In the genomic region with DNA sequence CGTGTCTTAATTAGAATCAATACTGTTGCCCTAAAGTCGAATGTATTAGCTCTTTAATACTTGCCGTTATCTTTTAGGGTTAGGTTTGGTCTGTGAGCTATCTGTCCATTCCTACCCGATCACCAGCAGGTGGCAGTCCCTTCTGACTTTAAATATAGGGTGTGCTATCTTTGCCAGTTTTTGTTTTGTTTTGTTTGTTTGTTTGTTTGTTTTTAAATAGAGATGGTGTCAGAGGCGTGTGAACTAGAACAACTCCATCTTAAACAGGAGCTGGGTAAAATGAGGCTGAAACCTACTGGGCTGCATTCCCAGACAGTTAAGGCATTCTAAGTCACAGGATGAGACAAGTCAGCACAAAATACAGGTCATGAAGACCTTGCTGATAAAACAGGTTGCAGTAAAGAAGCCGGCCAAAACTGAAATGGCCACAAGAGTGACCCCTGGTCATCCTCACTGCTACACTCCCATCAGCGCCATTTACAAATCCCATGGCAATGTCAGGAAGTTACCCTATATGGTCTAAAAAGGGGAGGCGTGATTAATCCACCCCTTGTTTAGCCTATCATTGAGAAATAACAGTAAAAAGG, we compare ENCODE assay signal across 1 cellular context.
TF ChIP-seq lines count a peak whose summit lies in the region.

No MANE protein-coding gene starts in this region.

TF ChIP-seq in GM23338, 12 proteins besides CTCF, POLR2A, EP300 and RAD21:
- TF ChIP-seq, protein P1, sequence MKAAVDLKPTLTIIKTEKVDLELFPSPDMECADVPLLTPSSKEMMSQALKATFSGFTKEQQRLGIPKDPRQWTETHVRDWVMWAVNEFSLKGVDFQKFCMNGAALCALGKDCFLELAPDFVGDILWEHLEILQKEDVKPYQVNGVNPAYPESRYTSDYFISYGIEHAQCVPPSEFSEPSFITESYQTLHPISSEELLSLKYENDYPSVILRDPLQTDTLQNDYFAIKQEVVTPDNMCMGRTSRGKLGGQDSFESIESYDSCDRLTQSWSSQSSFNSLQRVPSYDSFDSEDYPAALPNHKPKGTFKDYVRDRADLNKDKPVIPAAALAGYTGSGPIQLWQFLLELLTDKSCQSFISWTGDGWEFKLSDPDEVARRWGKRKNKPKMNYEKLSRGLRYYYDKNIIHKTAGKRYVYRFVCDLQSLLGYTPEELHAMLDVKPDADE (IDR thresholded peaks at IDR 0.05): no peak
- TF ChIP-seq ZNF114 (CRISPR knock-in tag; IDR thresholded peaks at IDR 0.05): no peak
- no peak for TF ChIP-seq EZH2phosphoT487 (IDR thresholded peaks at IDR 0.05; ENCODE audit: unreplicated experiment)
- no peak for TF ChIP-seq EZH2 (IDR thresholded peaks at IDR 0.05; ENCODE audit: low read depth, unreplicated experiment)
- no peak for TF ChIP-seq JUNB (IDR thresholded peaks at IDR 0.05; ENCODE audit: unreplicated experiment)
- TF ChIP-seq, protein P2, sequence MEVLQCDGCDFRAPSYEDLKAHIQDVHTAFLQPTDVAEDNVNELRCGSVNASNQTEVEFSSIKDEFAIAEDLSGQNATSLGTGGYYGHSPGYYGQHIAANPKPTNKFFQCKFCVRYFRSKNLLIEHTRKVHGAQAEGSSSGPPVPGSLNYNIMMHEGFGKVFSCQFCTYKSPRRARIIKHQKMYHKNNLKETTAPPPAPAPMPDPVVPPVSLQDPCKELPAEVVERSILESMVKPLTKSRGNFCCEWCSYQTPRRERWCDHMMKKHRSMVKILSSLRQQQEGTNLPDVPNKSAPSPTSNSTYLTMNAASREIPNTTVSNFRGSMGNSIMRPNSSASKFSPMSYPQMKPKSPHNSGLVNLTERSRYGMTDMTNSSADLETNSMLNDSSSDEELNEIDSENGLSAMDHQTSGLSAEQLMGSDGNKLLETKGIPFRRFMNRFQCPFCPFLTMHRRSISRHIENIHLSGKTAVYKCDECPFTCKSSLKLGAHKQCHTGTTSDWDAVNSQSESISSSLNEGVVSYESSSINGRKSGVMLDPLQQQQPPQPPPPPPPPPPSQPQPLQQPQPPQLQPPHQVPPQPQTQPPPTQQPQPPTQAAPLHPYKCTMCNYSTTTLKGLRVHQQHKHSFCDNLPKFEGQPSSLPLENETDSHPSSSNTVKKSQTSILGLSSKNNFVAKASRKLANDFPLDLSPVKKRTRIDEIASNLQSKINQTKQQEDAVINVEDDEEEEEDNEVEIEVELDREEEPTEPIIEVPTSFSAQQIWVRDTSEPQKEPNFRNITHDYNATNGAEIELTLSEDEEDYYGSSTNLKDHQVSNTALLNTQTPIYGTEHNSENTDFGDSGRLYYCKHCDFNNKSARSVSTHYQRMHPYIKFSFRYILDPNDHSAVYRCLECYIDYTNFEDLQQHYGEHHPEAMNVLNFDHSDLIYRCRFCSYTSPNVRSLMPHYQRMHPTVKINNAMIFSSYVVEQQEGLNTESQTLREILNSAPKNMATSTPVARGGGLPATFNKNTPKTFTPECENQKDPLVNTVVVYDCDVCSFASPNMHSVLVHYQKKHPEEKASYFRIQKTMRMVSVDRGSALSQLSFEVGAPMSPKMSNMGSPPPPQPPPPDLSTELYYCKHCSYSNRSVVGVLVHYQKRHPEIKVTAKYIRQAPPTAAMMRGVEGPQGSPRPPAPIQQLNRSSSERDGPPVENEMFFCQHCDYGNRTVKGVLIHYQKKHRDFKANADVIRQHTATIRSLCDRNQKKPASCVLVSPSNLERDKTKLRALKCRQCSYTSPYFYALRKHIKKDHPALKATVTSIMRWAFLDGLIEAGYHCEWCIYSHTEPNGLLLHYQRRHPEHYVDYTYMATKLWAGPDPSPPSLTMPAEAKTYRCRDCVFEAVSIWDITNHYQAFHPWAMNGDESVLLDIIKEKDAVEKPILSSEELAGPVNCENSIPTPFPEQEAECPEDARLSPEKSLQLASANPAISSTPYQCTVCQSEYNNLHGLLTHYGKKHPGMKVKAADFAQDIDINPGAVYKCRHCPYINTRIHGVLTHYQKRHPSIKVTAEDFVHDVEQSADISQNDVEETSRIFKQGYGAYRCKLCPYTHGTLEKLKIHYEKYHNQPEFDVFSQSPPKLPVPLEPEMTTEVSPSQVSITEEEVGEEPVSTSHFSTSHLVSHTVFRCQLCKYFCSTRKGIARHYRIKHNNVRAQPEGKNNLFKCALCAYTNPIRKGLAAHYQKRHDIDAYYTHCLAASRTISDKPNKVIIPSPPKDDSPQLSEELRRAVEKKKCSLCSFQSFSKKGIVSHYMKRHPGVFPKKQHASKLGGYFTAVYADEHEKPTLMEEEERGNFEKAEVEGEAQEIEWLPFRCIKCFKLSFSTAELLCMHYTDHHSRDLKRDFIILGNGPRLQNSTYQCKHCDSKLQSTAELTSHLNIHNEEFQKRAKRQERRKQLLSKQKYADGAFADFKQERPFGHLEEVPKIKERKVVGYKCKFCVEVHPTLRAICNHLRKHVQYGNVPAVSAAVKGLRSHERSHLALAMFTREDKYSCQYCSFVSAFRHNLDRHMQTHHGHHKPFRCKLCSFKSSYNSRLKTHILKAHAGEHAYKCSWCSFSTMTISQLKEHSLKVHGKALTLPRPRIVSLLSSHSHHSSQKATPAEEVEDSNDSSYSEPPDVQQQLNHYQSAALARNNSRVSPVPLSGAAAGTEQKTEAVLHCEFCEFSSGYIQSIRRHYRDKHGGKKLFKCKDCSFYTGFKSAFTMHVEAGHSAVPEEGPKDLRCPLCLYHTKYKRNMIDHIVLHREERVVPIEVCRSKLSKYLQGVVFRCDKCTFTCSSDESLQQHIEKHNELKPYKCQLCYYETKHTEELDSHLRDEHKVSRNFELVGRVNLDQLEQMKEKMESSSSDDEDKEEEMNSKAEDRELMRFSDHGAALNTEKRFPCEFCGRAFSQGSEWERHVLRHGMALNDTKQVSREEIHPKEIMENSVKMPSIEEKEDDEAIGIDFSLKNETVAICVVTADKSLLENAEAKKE (CRISPR knock-in tag; IDR thresholded peaks at IDR 0.05): no peak
- no peak for TF ChIP-seq ZNF331 (CRISPR knock-in tag; IDR thresholded peaks at IDR 0.05; ENCODE audit: low read depth)
- no peak for TF ChIP-seq NANOG (IDR thresholded peaks at IDR 0.05; ENCODE audit: borderline replicate concordance)
- TF ChIP-seq, protein P3, sequence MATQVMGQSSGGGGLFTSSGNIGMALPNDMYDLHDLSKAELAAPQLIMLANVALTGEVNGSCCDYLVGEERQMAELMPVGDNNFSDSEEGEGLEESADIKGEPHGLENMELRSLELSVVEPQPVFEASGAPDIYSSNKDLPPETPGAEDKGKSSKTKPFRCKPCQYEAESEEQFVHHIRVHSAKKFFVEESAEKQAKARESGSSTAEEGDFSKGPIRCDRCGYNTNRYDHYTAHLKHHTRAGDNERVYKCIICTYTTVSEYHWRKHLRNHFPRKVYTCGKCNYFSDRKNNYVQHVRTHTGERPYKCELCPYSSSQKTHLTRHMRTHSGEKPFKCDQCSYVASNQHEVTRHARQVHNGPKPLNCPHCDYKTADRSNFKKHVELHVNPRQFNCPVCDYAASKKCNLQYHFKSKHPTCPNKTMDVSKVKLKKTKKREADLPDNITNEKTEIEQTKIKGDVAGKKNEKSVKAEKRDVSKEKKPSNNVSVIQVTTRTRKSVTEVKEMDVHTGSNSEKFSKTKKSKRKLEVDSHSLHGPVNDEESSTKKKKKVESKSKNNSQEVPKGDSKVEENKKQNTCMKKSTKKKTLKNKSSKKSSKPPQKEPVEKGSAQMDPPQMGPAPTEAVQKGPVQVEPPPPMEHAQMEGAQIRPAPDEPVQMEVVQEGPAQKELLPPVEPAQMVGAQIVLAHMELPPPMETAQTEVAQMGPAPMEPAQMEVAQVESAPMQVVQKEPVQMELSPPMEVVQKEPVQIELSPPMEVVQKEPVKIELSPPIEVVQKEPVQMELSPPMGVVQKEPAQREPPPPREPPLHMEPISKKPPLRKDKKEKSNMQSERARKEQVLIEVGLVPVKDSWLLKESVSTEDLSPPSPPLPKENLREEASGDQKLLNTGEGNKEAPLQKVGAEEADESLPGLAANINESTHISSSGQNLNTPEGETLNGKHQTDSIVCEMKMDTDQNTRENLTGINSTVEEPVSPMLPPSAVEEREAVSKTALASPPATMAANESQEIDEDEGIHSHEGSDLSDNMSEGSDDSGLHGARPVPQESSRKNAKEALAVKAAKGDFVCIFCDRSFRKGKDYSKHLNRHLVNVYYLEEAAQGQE (IDR thresholded peaks at IDR 0.05; ENCODE audit: unreplicated experiment): no peak
- TF ChIP-seq STAT1 (IDR thresholded peaks at IDR 0.05; ENCODE audit: unreplicated experiment): no peak
- no peak for TF ChIP-seq POLR2AphosphoS5 (IDR thresholded peaks at IDR 0.05; ENCODE audit: low read depth)
TF ChIP-seq in GM23338: peak in this region for 0.
